27 cellular contexts compared by ENCODE assay signal in genomic region chr2:213007290-213007838, GRCh38.
"Had no signal": no experiment of that assay in that cellular context is flagged by ENCODE, and none has a peak within 500 bp of the region (broad histone marks: within the 10 kb centered on the region; RNA-seq: fewer than 3 reads in every experiment).

No MANE protein-coding gene starts in this region.

- H3K27me3 Mint-ChIP-seq: activated CD8-positive, alpha-beta T cell treated with anti-CD3 and anti-CD28 coated beads for 36 hours; activated naive CD8-positive, alpha-beta T cell; naive B cell; stimulated activated naive CD8-positive, alpha-beta T cell treated with anti-CD3 and anti-CD28 coated beads, Interleukin-15, Interleukin-2, amounts not matched to agents 100 ng/mL and 50 ng/mL, for 24 hours had no signal

- H3K9me3 Mint-ChIP-seq: activated CD8-positive, alpha-beta T cell treated with anti-CD3 and anti-CD28 coated beads for 36 hours; naive B cell; stimulated activated naive CD8-positive, alpha-beta T cell treated with anti-CD3 and anti-CD28 coated beads, Interleukin-15, Interleukin-2, amounts not matched to agents 100 ng/mL and 50 ng/mL, for 24 hours; WTC11 had no signal

- H3K4me1 Mint-ChIP-seq: activated CD4-positive, alpha-beta T cell treated with anti-CD3 and anti-CD28 coated beads, Interleukin-2, amount 10 ng/mL, durations not matched to agents 7 days and 5 days had no signal

- H3K27me3 ChIP-seq: body of pancreas, colonic mucosa, pancreas, upper lobe of left lung, vagina had no signal

- H3K27ac ChIP-seq: body of pancreas, colonic mucosa, epithelial cell of prostate, left ventricle myocardium inferior, pancreas, prostate gland, upper lobe of left lung, vagina had no signal

- H3K9me3 ChIP-seq: body of pancreas, colonic mucosa, left ventricle myocardium inferior, pancreas, prostate gland, upper lobe of left lung, vagina had no signal

- H3K4me1 ChIP-seq: body of pancreas, colonic mucosa, pancreas, prostate gland, upper lobe of left lung had no signal

- H3K36me3 ChIP-seq: colonic mucosa, pancreas, prostate gland had no signal

- ATAC-seq: activated CD8-positive, alpha-beta T cell treated with anti-CD3 and anti-CD28 coated beads for 36 hours; body of pancreas; pancreas; sciatic nerve; stimulated activated effector memory CD8-positive, alpha-beta T cell treated with anti-CD3 and anti-CD28 coated beads, Interleukin-12 subunit alpha, Interleukin-12 subunit beta, amount 100 ng/mL, for 72 hours; WTC11 had no signal

- H3K4me3 ChIP-seq: body of pancreas, colonic mucosa, left ventricle myocardium inferior, lung, pancreas, prostate gland, upper lobe of left lung, vagina had no signal

- H3K27ac Mint-ChIP-seq: activated CD4-positive, alpha-beta T cell treated with anti-CD3 and anti-CD28 coated beads, Interleukin-2, amount 10 ng/mL, durations not matched to agents 7 days and 5 days; activated CD8-positive, alpha-beta T cell treated with anti-CD3 and anti-CD28 coated beads for 36 hours; activated naive CD8-positive, alpha-beta T cell; naive B cell; stimulated activated naive CD8-positive, alpha-beta T cell treated with anti-CD3 and anti-CD28 coated beads, Interleukin-15, Interleukin-2, amounts not matched to agents 100 ng/mL and 50 ng/mL, for 24 hours; WTC11 had no signal

- H3K36me3 Mint-ChIP-seq: activated naive CD8-positive, alpha-beta T cell; WTC11 had no signal

- H3K4me3 Mint-ChIP-seq: activated CD4-positive, alpha-beta T cell treated with anti-CD3 and anti-CD28 coated beads, Interleukin-2, amount 10 ng/mL, durations not matched to agents 7 days and 5 days; activated CD8-positive, alpha-beta T cell treated with anti-CD3 and anti-CD28 coated beads for 36 hours; activated naive CD8-positive, alpha-beta T cell; naive B cell; stimulated activated effector memory CD8-positive, alpha-beta T cell treated with anti-CD3 and anti-CD28 coated beads, Interleukin-12 subunit alpha, Interleukin-12 subunit beta, amount 100 ng/mL, for 72 hours; stimulated activated naive CD8-positive, alpha-beta T cell treated with anti-CD3 and anti-CD28 coated beads, Interleukin-15, Interleukin-2, amounts not matched to agents 100 ng/mL and 50 ng/mL, for 24 hours; WTC11 had no signal

- DNase-seq: activated CD4-positive, alpha-beta T cell treated with anti-CD3 and anti-CD28 coated beads for 1 hour; activated CD4-positive, alpha-beta T cell treated with anti-CD3 and anti-CD28 coated beads, Interleukin-2, amount 10 ng/mL, durations not matched to agents 7 days and 5 days; activated CD8-positive, alpha-beta T cell treated with anti-CD3 and anti-CD28 coated beads for 36 hours; activated naive CD4-positive, alpha-beta T cell; activated T-cell treated with anti-CD3 and anti-CD28 coated beads, Interleukin-2, amount 50 U/mL, for 48 hours; anterior cingulate cortex; body of pancreas; colonic mucosa; effector CD8-positive, alpha-beta T cell; left ventricle myocardium inferior; naive B cell; nucleus accumbens; pancreas; retina; small intestine; stimulated activated CD4-positive, alpha-beta T cell treated with anti-CD3 and anti-CD28 coated beads, Interleukin-4, amount 100 ng/mL, for 24 hours; T-helper 2 cell; upper lobe of left lung had no signal
